ENCODE assay signal across 24 cellular contexts in the genomic region with DNA sequence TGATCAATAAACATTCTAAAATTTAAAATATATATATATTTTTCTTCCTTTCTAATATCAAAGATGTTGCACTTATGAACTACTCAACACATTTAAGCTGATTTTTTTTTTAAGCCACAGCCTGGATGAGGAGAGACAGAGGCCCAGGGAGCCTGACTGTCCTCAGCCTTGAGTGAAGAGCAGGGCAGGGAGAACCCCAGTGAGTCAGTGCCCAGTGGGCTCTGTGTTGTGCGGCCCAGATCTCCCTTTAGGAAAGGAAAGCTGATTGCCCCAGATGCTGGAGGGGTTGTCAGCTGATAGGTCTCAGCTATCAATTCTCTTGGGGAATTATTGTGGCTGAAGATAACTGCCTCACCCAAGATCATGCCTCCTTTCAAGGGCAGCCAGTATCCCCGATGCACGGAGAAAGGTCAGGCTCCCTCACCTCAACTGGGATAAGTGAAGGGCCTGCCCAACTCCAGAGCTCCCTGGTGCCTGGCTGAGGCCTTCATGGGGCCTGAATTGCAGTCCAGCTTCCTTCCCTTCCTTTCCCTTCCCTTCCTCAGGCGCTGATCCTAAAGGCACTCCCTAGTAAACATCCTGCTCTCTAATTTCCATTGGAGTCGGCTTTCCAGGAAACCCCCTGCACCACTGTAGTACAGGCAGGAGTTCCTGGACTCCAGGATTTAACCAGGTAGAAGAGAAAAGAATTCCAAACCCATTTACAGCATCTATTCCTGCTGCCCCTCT.
"Had no signal": no experiment of that assay in that cellular context is flagged by ENCODE, and none has a peak within 500 bp of the region (broad histone marks: within the 10 kb centered on the region; RNA-seq: fewer than 3 reads in every experiment).

No MANE protein-coding gene starts in this region.

- ATAC-seq: activated T-cell treated with anti-CD3 and anti-CD28 coated beads, Interleukin-2, amount 50 U/mL, for 72 hours; lower lobe of right lung had no signal

- DNase-seq: activated CD4-positive, alpha-beta T cell treated with anti-CD3 and anti-CD28 coated beads, Interleukin-2, amount 10 ng/mL, durations not matched to agents 7 days and 5 days; activated CD8-positive, alpha-beta memory T cell treated with anti-CD3 and anti-CD28 coated beads for 24 hours; activated CD8-positive, alpha-beta memory T cell treated with anti-CD3 and anti-CD28 coated beads, Interleukin-2, amount 50 U/mL, for 48 hours; activated effector memory CD4-positive, alpha-beta T cell treated with anti-CD3 and anti-CD28 coated beads, Interleukin-2, amount 50 U/mL, for 16 hours; activated naive CD4-positive, alpha-beta T cell treated with anti-CD3 and anti-CD28 coated beads, Interleukin-2, amount 50 U/mL, for 16 hours; activated T-cell treated with anti-CD3 and anti-CD28 coated beads, Interleukin-2, amount 50 U/mL, for 72 hours; cerebellar nuclear complex; cortex of kidney; effector CD4-positive, alpha-beta T cell; foreskin fibroblast; glutamatergic neuron; hippocampal formation; islet precursor cell; lower lobe of right lung; occipital lobe; retina; stimulated activated CD4-positive, alpha-beta T cell treated with anti-CD3 and anti-CD28 coated beads, Interleukin-2, amount 100 ng/mL, for 24 hours; T-helper 1 cell; T-helper 9 cell; trophoblast cell had no signal

- H3K27me3 ChIP-seq: breast epithelium, suprapubic skin, vagina had no signal

- H3K36me3 ChIP-seq: breast epithelium, lower lobe of right lung, suprapubic skin, vagina had no signal

- H3K4me1 ChIP-seq: breast epithelium, lower lobe of right lung, suprapubic skin, vagina had no signal

- H3K4me3 ChIP-seq: breast epithelium, lower lobe of right lung, suprapubic skin, vagina had no signal

- H3K27ac ChIP-seq: breast epithelium, lower lobe of right lung, suprapubic skin, vagina had no signal

- FAIRE-seq: astrocyte had no signal
